21 cellular contexts compared by ENCODE assay signal in the genomic region with DNA sequence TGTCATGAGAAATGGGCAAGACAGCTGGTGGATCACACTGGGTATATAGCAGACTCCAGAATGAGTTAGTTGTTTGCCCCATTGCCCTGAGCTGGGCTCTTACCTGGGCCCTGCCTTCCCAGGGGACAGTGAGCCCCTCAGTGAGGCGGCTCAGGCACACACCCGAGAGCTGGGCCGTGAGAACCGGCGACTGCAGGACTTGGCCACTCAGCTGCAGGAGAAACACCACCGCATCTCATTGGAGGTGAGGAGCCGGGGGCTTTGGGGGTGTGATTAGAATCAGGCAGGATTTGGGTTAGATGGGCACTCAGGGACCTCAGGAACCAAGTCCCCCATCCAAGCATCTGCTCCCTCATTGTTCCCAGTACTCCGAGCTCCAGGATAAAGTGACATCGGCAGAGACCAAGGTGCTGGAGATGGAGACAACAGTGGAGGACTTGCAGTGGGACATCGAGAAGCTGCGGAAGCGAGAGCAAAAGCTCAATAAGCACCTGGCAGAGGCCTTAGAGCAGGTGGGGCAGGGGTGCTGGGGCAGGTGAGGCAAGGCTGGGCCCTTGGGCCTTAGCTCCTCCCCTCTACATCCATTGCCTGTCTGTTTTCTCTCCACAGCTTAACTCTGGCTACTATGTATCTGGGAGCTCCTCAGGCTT.
"Had no signal": no experiment of that assay in that cellular context is flagged by ENCODE, and none has a peak within 500 bp of the region (broad histone marks: within the 10 kb centered on the region; RNA-seq: fewer than 3 reads in every experiment).

No MANE protein-coding gene starts in this region.

- H3K27ac ChIP-seq: breast epithelium, KMS-11 had no signal

- H3K4me3 ChIP-seq: breast epithelium had no signal

- H3K9ac ChIP-seq: KMS-11 had no signal

- H3K4me3 Mint-ChIP-seq: activated CD4-positive, alpha-beta T cell treated with anti-CD3 and anti-CD28 coated beads, Interleukin-2, amount 10 ng/mL, durations not matched to agents 24 days and 14 days; activated naive CD4-positive, alpha-beta T cell treated with anti-CD3 and anti-CD28 coated beads, Interleukin-2, amount 50 U/mL, for 24 hours; activated T-helper 1 cell treated with anti-CD3 and anti-CD28 coated beads, Interleukin-12 subunit alpha, Interleukin-12 subunit beta, Interleukin-2, Interleukin-4 antibody, amounts not matched to agents 30 ng/mL and 10 ng/mL and 1 ng/mL, durations not matched to agents 14 hours and 24 hours and 36 hours; T-helper 1 cell treated with Interleukin-12 subunit alpha and Interleukin-12 subunit beta and Interleukin-4 antibody, amounts not matched to agents 30 μg/mL and 1 μg/mL, for 36 hours had no signal

- H3K27ac Mint-ChIP-seq: activated CD4-positive, alpha-beta T cell treated with anti-CD3 and anti-CD28 coated beads, Interleukin-2, amount 10 ng/mL, durations not matched to agents 24 days and 14 days; activated naive CD4-positive, alpha-beta T cell treated with anti-CD3 and anti-CD28 coated beads, Interleukin-2, amount 50 U/mL, for 24 hours; activated T-helper 1 cell treated with anti-CD3 and anti-CD28 coated beads, Interleukin-12 subunit alpha, Interleukin-12 subunit beta, Interleukin-2, Interleukin-4 antibody, amounts not matched to agents 30 ng/mL and 10 ng/mL and 1 ng/mL, durations not matched to agents 14 hours and 24 hours and 36 hours; T-helper 1 cell treated with Interleukin-12 subunit alpha and Interleukin-12 subunit beta and Interleukin-4 antibody, amounts not matched to agents 30 μg/mL and 1 μg/mL, for 36 hours; WTC11 had no signal

- H3K27me3 Mint-ChIP-seq: activated CD4-positive, alpha-beta T cell treated with anti-CD3 and anti-CD28 coated beads, Interleukin-2, amount 10 ng/mL, durations not matched to agents 24 days and 14 days; activated naive CD4-positive, alpha-beta T cell treated with anti-CD3 and anti-CD28 coated beads, Interleukin-2, amount 50 U/mL, for 24 hours had no signal

- DNase-seq: activated CD4-positive, alpha-beta T cell treated with anti-CD3 and anti-CD28 coated beads, Interleukin-2, amount 10 ng/mL, durations not matched to agents 24 days and 14 days; activated CD4-positive, alpha-beta T cell treated with anti-CD3 and anti-CD28 coated beads, Interleukin-2, amount 50 U/mL, for 48 hours; activated CD4-positive, CD25-positive, alpha-beta regulatory T cell treated with anti-CD3 and anti-CD28 coated beads, Interleukin-2, amount 50 U/mL, for 72 hours; activated effector memory CD4-positive, alpha-beta T cell treated with Interleukin-2 at 50 U/mL for 16 hours; activated naive CD4-positive, alpha-beta T cell; caudate nucleus; NCI-H1092; NCI-H1417; NCI-H1930; NCI-H2171 treated with DMSO at 0.1 percent for 48 hours; NCI-H510A treated with DMSO at 0.1 percent for 48 hours; NCI-H69; PC-3; SHP77 treated with DMSO at 0.1 percent for 48 hours had no signal

- FAIRE-seq: RCC 7860 had no signal

- H3K9me3 Mint-ChIP-seq: activated CD4-positive, alpha-beta T cell treated with anti-CD3 and anti-CD28 coated beads, Interleukin-2, amount 10 ng/mL, durations not matched to agents 24 days and 14 days; activated naive CD4-positive, alpha-beta T cell treated with anti-CD3 and anti-CD28 coated beads, Interleukin-2, amount 50 U/mL, for 24 hours; activated T-helper 1 cell treated with anti-CD3 and anti-CD28 coated beads, Interleukin-12 subunit alpha, Interleukin-12 subunit beta, Interleukin-2, Interleukin-4 antibody, amounts not matched to agents 30 ng/mL and 10 ng/mL and 1 ng/mL, durations not matched to agents 14 hours and 24 hours and 36 hours; T-helper 1 cell treated with Interleukin-12 subunit alpha and Interleukin-12 subunit beta and Interleukin-4 antibody, amounts not matched to agents 30 μg/mL and 1 μg/mL, for 36 hours; WTC11 had no signal

- H3K9me3 ChIP-seq: breast epithelium had no signal
